ENCODE assay signal across 20 cellular contexts in genomic region chr9:88942411-88942810, GRCh38. TPM values are rescaled to one million over a fixed set of nuclear protein-coding genes. Genes with fewer than 3 reads are reported as not detected.
DNase-seq lines count a peak whose midpoint lies in the region; ATAC-seq, FAIRE-seq and TF ChIP-seq lines count a peak whose summit lies in the region.
"Had no signal": no experiment of that assay in that cellular context is flagged by ENCODE, and none has a peak within 500 bp of the region (broad histone marks: within the 10 kb centered on the region; RNA-seq: fewer than 3 reads in every experiment).

No MANE protein-coding gene starts in this region.

- peak in 1 of 4 donors; percentile 60 for ATAC-seq in pancreas
- ATAC-seq in left lung: no peak
- no peak for ATAC-seq in activated CD8-positive, alpha-beta T cell treated with anti-CD3 and anti-CD28 coated beads for 36 hours
- no peak for ATAC-seq in GM18511 (IDR thresholded peaks at IDR 0.05; ENCODE audit: unreplicated experiment)
- ATAC-seq: CD8-positive, alpha-beta T cell; GM12878 had no signal

- no peak for FAIRE-seq in pancreas (lab: Jason Lieb, UNC)
- FAIRE-seq: GM12878, GM19239 had no signal

- no peaks in the 10 kb centered on the region for H3K36me3 Mint-ChIP-seq in type B pancreatic cell
- H3K36me3 Mint-ChIP-seq in activated CD8-positive, alpha-beta T cell treated with anti-CD3 and anti-CD28 coated beads for 36 hours (ENCODE audit: low read depth): no peaks in the 10 kb centered on the region
- H3K36me3 Mint-ChIP-seq: CD8-positive, alpha-beta T cell had no signal

- H3K4me1 ChIP-seq in pancreas: peaks cover 3 to 8% (median 6%) of the 10 kb centered on the region in 3 donors
- no peaks in the 10 kb centered on the region for H3K4me1 ChIP-seq in left lung
- H3K4me1 ChIP-seq: BLaER1, HAP-1 had no signal

- H3K27me3 Mint-ChIP-seq in type B pancreatic cell: no peaks in the 10 kb centered on the region
- peaks cover 4% of the 10 kb centered on the region for H3K27me3 Mint-ChIP-seq in activated CD8-positive, alpha-beta T cell treated with anti-CD3 and anti-CD28 coated beads for 36 hours

- H3K9me3 Mint-ChIP-seq in type B pancreatic cell: peaks cover 4% of the 10 kb centered on the region
- peaks cover 12% of the 10 kb centered on the region for H3K9me3 Mint-ChIP-seq in activated CD8-positive, alpha-beta T cell treated with anti-CD3 and anti-CD28 coated beads for 36 hours

- H3K27me3 ChIP-seq in pancreas (no peaks in the 10 kb centered on the region), left lung (no peaks in the 10 kb centered on the region)
- H3K27me3 ChIP-seq: BLaER1 had no signal

- peaks cover 19% of the 10 kb centered on the region for H3K4me1 Mint-ChIP-seq in type B pancreatic cell (ENCODE audit: unreplicated experiment)
- H3K4me1 Mint-ChIP-seq in activated CD8-positive, alpha-beta T cell treated with anti-CD3 and anti-CD28 coated beads for 36 hours (ENCODE audit: low read depth): no peaks in the 10 kb centered on the region

- H3K36me3 ChIP-seq in pancreas (no peaks in the 10 kb centered on the region), left lung (no peaks in the 10 kb centered on the region)
- H3K36me3 ChIP-seq: BLaER1, HAP-1 had no signal

- H3K4me3 Mint-ChIP-seq in type B pancreatic cell: peak overlapping the region; percentile 21
- H3K4me3 Mint-ChIP-seq in activated CD8-positive, alpha-beta T cell treated with anti-CD3 and anti-CD28 coated beads for 36 hours: no peak overlapping the region
- H3K4me3 Mint-ChIP-seq: CD8-positive, alpha-beta T cell had no signal

- intact Hi-C loops in pancreas (cut with DNase I): no loop called here
- intact Hi-C loops in left lung (cut with DNase I): no loop called here
- intact Hi-C loops in activated CD8-positive, alpha-beta T cell treated with anti-CD3 and anti-CD28 coated beads for 36 hours (cut with micrococcal nuclease): no loop called here

- WGBS in pancreas, 2 donors: 12 to 15% methylated on average over 1 of the region's 1 CpG

- DNase-seq in SW480 (ENCODE audit: low spot score): peak; percentile 7
- no peak for DNase-seq in pancreas
- DNase-seq in type B pancreatic cell (ENCODE audit: extremely low spot score, unreplicated experiment): no peak
- DNase-seq in left lung: no peak
- no peak for DNase-seq in activated CD8-positive, alpha-beta T cell treated with anti-CD3 and anti-CD28 coated beads for 36 hours
- DNase-seq: 8988T; CD8-positive, alpha-beta T cell; DMS 273 treated with DMSO at 0.1 percent for 48 hours; DMS53; DND-41; EL; GM23248 had no signal

- H3K4me3 ChIP-seq in pancreas (no peak overlapping the region), left lung (no peak overlapping the region)
- H3K4me3 ChIP-seq: BLaER1, GM12878, GM23248, HAP-1 had no signal

- peak overlapping the region; percentile 60 for H3K27ac Mint-ChIP-seq in type B pancreatic cell
- H3K27ac Mint-ChIP-seq in activated CD8-positive, alpha-beta T cell treated with anti-CD3 and anti-CD28 coated beads for 36 hours: no peak overlapping the region
- H3K27ac Mint-ChIP-seq: CD8-positive, alpha-beta T cell had no signal

- no peaks in the 10 kb centered on the region for H3K9me3 ChIP-seq in pancreas
- H3K9me3 ChIP-seq in left lung: no peaks in the 10 kb centered on the region
- H3K9me3 ChIP-seq: HAP-1 had no signal

- CTCF ChIA-PET in activated CD8-positive, alpha-beta T cell treated with anti-CD3 and anti-CD28 coated beads for 36 hours (lab: Charles Lee): no interaction called here

- TF ChIP-seq CTCF in 22Rv1 (IDR thresholded peaks at IDR 0.05) (no peak), pancreas (IDR thresholded peaks at IDR 0.05) (no peak), type B pancreatic cell (conservative IDR thresholded peaks at IDR 0.05) (no peak), left lung (IDR thresholded peaks at IDR 0.05) (no peak)
- no peak for TF ChIP-seq CTCF in activated CD8-positive, alpha-beta T cell treated with anti-CD3 and anti-CD28 coated beads for 36 hours (IDR thresholded peaks at IDR 0.05)

- POLR2A ChIA-PET in activated CD8-positive, alpha-beta T cell treated with anti-CD3 and anti-CD28 coated beads for 36 hours (lab: Charles Lee): no interaction called here

- H3K27ac ChIP-seq in 22Rv1 (0 out of 2 replicates have a peak overlapping the region, but pooled peaks have one; percentile 18), pancreas (peak overlapping the region in 3 of 4 donors; percentile 28 to 42 (median 42)), left lung (no peak overlapping the region)
- H3K27ac ChIP-seq: BLaER1, GM23248 had no signal

RNA-seq across cellular contexts. Expression of gene S1PR3, which starts 48.9 kb away (rescaled TPM):
- total RNA-seq in pancreas (1 to 10 TPM; 1.4 to 4.1 (median 2.8) TPM), type B pancreatic cell (ENCODE audit: low replicate concordance) (9.3 and 37.9 TPM in 2 replicates), left lung (10 to 100 TPM in 1 of 2 donors, 1 to 10 TPM in 1; 6.9 to 15.8 TPM)
- polyA plus RNA-seq in pancreas: 1 to 10 TPM; 1.8 to 1.9 TPM
- under 1 TPM; 0.36 to 0.58 TPM for total RNA-seq in activated CD8-positive, alpha-beta T cell treated with anti-CD3 and anti-CD28 coated beads for 36 hours
- total RNA-seq: G401, HT-29 had no signal

Comparison
In these comparisons a context has a peak if more than half of its experiments do, and no peak if none do; other contexts are left out.
1. H3K27ac ChIP-seq: peak in 22Rv1 (single experiment) and pancreas (3 of 4); none in left lung (0 of 2).